Comparison of ENCODE assay signal across 1 cellular context in the genomic region with DNA sequence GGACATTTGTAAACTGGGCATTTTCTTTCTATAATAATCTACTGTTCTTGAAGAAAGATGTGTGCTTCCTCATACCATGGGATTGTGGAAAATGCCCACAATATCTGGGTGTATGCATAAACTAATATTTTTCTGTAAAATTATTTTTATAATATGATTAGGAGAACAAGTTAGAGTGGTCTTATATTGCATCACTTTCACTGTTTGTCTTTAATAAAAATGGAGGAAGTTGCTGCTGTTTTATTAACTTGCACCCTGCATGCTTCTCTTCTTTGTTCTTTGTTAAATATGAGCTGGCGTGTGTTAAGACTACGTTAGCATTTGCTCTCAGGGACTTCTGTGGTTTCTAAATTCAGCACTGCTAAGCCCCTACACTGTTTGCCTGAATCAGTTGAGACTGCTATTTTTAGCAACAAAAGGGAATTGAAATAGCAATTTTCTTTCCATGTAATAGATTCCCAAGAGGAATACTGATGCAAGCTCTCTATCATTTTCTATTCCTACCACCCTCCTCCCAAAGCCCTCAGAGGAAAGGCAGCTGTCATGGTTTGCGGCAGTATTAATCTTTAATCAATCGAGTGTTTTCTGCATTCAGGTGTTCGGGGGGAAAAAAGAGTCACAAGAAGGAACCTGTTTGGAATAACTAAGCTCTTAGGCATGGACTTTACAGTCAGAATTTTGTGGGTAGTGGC.
TF ChIP-seq lines count a peak whose summit lies in the region.

No MANE protein-coding gene starts in this region.

TF ChIP-seq in GM12878, 131 proteins besides CTCF, POLR2A, EP300 and RAD21 (continued from another document):
- no peak for TF ChIP-seq RAD51 (IDR thresholded peaks at IDR 0.05)
TF ChIP-seq in GM12878: peak in this region for 2.
